14 cellular contexts compared by ENCODE assay signal in genomic region chr7:18541871-18542212, GRCh38. TPM values are rescaled to one million over a fixed set of nuclear protein-coding genes. Genes with fewer than 3 reads are reported as not detected.
DNase-seq lines count a peak whose midpoint lies in the region; ATAC-seq and TF ChIP-seq lines count a peak whose summit lies in the region.
"Had no signal": no experiment of that assay in that cellular context is flagged by ENCODE, and none has a peak within 500 bp of the region (broad histone marks: within the 10 kb centered on the region; RNA-seq: fewer than 3 reads in every experiment).

No MANE protein-coding gene starts in this region.

- H2BK120ac ChIP-seq in mesenchymal stem cell (ENCODE audit: low read depth, low read length), result no peak overlapping the region

- H3K27ac ChIP-seq in right atrium auricular region (peak overlapping the region in 1 of 2 donors; percentile 61), mesenchymal stem cell (ENCODE audit: low read length, poor library complexity, severe bottlenecking) (no peak overlapping the region), thyroid gland (peak overlapping the region; percentile 61 to 80 (median 73)), suprapubic skin (no peak overlapping the region)
- H3K27ac ChIP-seq: 22Rv1; BLaER1 treated with 17β-estradiol and CSF1 and Interleukin-3, amounts not matched to agents 10 nM and 100 nM had no signal

- H2AFZ ChIP-seq in mesenchymal stem cell (ENCODE audit: low read depth, low read length), result no peak overlapping the region

- peak overlapping the region; percentile 48 for H3K9ac ChIP-seq in mesenchymal stem cell (ENCODE audit: low read length)
- H3K9ac ChIP-seq: BLaER1 treated with 17β-estradiol and CSF1 and Interleukin-3, amounts not matched to agents 10 nM and 100 nM had no signal

- no peak overlapping the region for H3K18ac ChIP-seq in mesenchymal stem cell (ENCODE audit: low read depth in 1 of 2, low read length in 2 of 2)

- no peak overlapping the region for H2AK5ac ChIP-seq in mesenchymal stem cell (ENCODE audit: low read length, severe bottlenecking)

- peak; percentile 51 for ATAC-seq in Right ventricle myocardium superior (ENCODE audit: poor library complexity)
- peak; percentile 67 for ATAC-seq in SK-N-SH treated with all-trans-retinoic acid at 6 μM for 48 hours
- ATAC-seq in HG02571 (IDR thresholded peaks at IDR 0.05; ENCODE audit: unreplicated experiment), result no peak

- no peak overlapping the region for H4K91ac ChIP-seq in mesenchymal stem cell (ENCODE audit: low read length)

- TF ChIP-seq EP300 in suprapubic skin (IDR thresholded peaks at IDR 0.05), result no peak

- no peak overlapping the region for H3K4ac ChIP-seq in mesenchymal stem cell (ENCODE audit: low read depth in 1 of 2, low read length in 2 of 2)

- H3K4me2 ChIP-seq in mesenchymal stem cell (ENCODE audit: low read length, poor library complexity, severe bottlenecking), result no peak overlapping the region
- H3K4me2 ChIP-seq: BLaER1 treated with 17β-estradiol and CSF1 and Interleukin-3, amounts not matched to agents 10 nM and 100 nM had no signal

- intact Hi-C loops in Right ventricle myocardium superior (cut with DNase I), result no loop called here
- intact Hi-C loops in thyroid gland (cut with DNase I), result no loop called here

- H3K27me3 ChIP-seq in right atrium auricular region (no peaks in the 10 kb centered on the region), mesenchymal stem cell (ENCODE audit: control insufficient read depth in 1 of 2, insufficient read depth in 1 of 2, low read length in 2 of 2) (no peaks in the 10 kb centered on the region), thyroid gland (no peaks in the 10 kb centered on the region), suprapubic skin (no peaks in the 10 kb centered on the region)
- H3K27me3 ChIP-seq: BLaER1 treated with 17β-estradiol and CSF1 and Interleukin-3, amounts not matched to agents 10 nM and 100 nM had no signal

- no peak overlapping the region for H2BK5ac ChIP-seq in mesenchymal stem cell (ENCODE audit: low read depth, low read length, poor library complexity, severe bottlenecking)

- H3K23ac ChIP-seq in mesenchymal stem cell (ENCODE audit: low read length in 2 of 2), result no peak overlapping the region

- H3K79me1 ChIP-seq in mesenchymal stem cell (replicated peaks; ENCODE audit: low read length, poor library complexity, severe bottlenecking), result peaks cover 22% of the 10 kb centered on the region

- TF ChIP-seq CTCF in right atrium auricular region (IDR thresholded peaks at IDR 0.05) (no peak), thyroid gland (IDR thresholded peaks at IDR 0.05) (no peak), suprapubic skin (IDR thresholded peaks at IDR 0.05) (no peak)

- H3K9me3 ChIP-seq in right atrium auricular region, result no peaks in the 10 kb centered on the region
- H3K9me3 ChIP-seq in mesenchymal stem cell (ENCODE audit: control insufficient read depth, low read length), result no peaks in the 10 kb centered on the region
- H3K9me3 ChIP-seq in thyroid gland, result no peaks in the 10 kb centered on the region
- H3K9me3 ChIP-seq in suprapubic skin, result no peaks in the 10 kb centered on the region

- WGBS in mesenchymal stem cell, result 95% methylated on average over 5 of the region's 6 CpGs
- WGBS in thyroid gland, 2 donors, result 91 to 95% methylated on average over 6 of the region's 6 CpGs
- 81% methylated on average over 6 of the region's 6 CpGs for WGBS in suprapubic skin

- H3K4me1 ChIP-seq in right atrium auricular region, result peaks cover 0 to 20% of the 10 kb centered on the region in 2 donors
- peaks cover 5% of the 10 kb centered on the region for H3K4me1 ChIP-seq in mesenchymal stem cell (ENCODE audit: control insufficient read depth, insufficient read depth, low read depth, low read length)
- H3K4me1 ChIP-seq in thyroid gland, result peaks cover 6 to 16% of the 10 kb centered on the region in 2 donors
- H3K4me1 ChIP-seq in suprapubic skin, result peaks cover 3% of the 10 kb centered on the region

- H2BK12ac ChIP-seq in mesenchymal stem cell (ENCODE audit: low read length in 2 of 2), result no peak overlapping the region

- no peak overlapping the region for H3K14ac ChIP-seq in mesenchymal stem cell (ENCODE audit: low read length in 2 of 2)

- H3K36me3 ChIP-seq in right atrium auricular region (no peaks in the 10 kb centered on the region), mesenchymal stem cell (ENCODE audit: control insufficient read depth in 1 of 2, insufficient read depth in 2 of 2, low read depth in 1 of 2, low read length in 2 of 2) (peaks cover 0 to 3% of the 10 kb centered on the region in 2 experiments), thyroid gland (no peaks in the 10 kb centered on the region), suprapubic skin (no peaks in the 10 kb centered on the region)

- DNase-seq in Right ventricle myocardium superior (no peak), right atrium auricular region (ENCODE audit: low spot score) (no peak), mesenchymal stem cell (no peak), thyroid gland (no peak), suprapubic skin (ENCODE audit: low spot score in 2 of 2) (no peak), NOMO-1 treated with DMSO at 0.1 percent for 48 hours (lab: John Stamatoyannopoulos, UW; ENCODE audit: unreplicated experiment) (no peak)
- DNase-seq: DMS 273 treated with DMSO at 0.1 percent for 48 hours, KG1, NCI-H1092 treated with DMSO at 0.1 percent for 48 hours, NCI-H1694 treated with DMSO at 0.1 percent for 48 hours had no signal

- H4K8ac ChIP-seq in mesenchymal stem cell (ENCODE audit: low read length), result no peak overlapping the region

- TF ChIP-seq POLR2A in thyroid gland (IDR thresholded peaks at IDR 0.05) (no peak), suprapubic skin (IDR thresholded peaks at IDR 0.05) (no peak)

- H2BK15ac ChIP-seq in mesenchymal stem cell (ENCODE audit: low read depth, poor library complexity, severe bottlenecking), result no peak overlapping the region

- no peak overlapping the region for H3K4me3 ChIP-seq in right atrium auricular region
- no peak overlapping the region for H3K4me3 ChIP-seq in mesenchymal stem cell (ENCODE audit: insufficient read depth in 1 of 2, low read depth in 1 of 2, low read length in 2 of 2)
- H3K4me3 ChIP-seq in thyroid gland (replicated peaks in 1 of 3), result no peak overlapping the region
- no peak overlapping the region for H3K4me3 ChIP-seq in suprapubic skin
- H3K4me3 ChIP-seq: BLaER1 treated with 17β-estradiol and CSF1 and Interleukin-3, amounts not matched to agents 10 nM and 100 nM had no signal

TF ChIP-seq in SK-N-SH treated with all-trans-retinoic acid at 6 μM for 48 hours, 23 proteins besides CTCF, POLR2A, EP300 and RAD21:
- TF ChIP-seq CSDC2 (CRISPR knock-in tag; IDR thresholded peaks at IDR 0.05) (peak; percentile 89; the same call in 1 of the 2 replicates), TSHZ2 (CRISPR knock-in tag; IDR thresholded peaks at IDR 0.05) (peak; percentile 80; the same call in 1 of the 2 replicates), ZC3H10 (CRISPR knock-in tag; IDR thresholded peaks at IDR 0.05) (no peak)
TF ChIP-seq in SK-N-SH treated with all-trans-retinoic acid at 6 μM for 48 hours: peak in this region for 2.

RNA-seq across cellular contexts. Expression of gene HDAC9, which starts 46.3 kb away (rescaled TPM):
- 22.8 TPM for total RNA-seq in Right ventricle myocardium superior
- total RNA-seq in right atrium auricular region, result 10 to 100 TPM; 16.6 to 28.0 TPM
- polyA plus RNA-seq in mesenchymal stem cell (2013, experiment 1 of 2), result 4.0 TPM
- polyA plus RNA-seq in mesenchymal stem cell (2013, experiment 2 of 2), result 4.0 TPM
- 10 to 100 TPM in 1 of 4 donors, 1 to 10 TPM in 3; 5.4 to 28.2 (median 7.2) TPM for total RNA-seq in thyroid gland
- total RNA-seq in suprapubic skin, result 1 to 10 TPM; 3.4 to 7.2 (median 4.5) TPM

Comparison
In these comparisons a context has a peak if more than half of its experiments do, and no peak if none do; other contexts are left out.
1. H3K27ac ChIP-seq: peak in thyroid gland (3 of 3); none in mesenchymal stem cell (single experiment) and suprapubic skin (single experiment).